In genomic region chr2:191114403-191114886, GRCh38 we compare ENCODE assay signal across 8 cellular contexts. TPM values are rescaled to one million over a fixed set of nuclear protein-coding genes. Genes with fewer than 3 reads are reported as not detected.
DNase-seq lines count a peak whose midpoint lies in the region; ATAC-seq and FAIRE-seq lines count a peak whose summit lies in the region.

No MANE protein-coding gene starts in this region.

- FAIRE-seq in frontal cortex (lab: Jason Lieb, UNC), result no peak

- peak; percentile 77 for ATAC-seq in HG02763 (IDR thresholded peaks at IDR 0.05; ENCODE audit: unreplicated experiment)

- DNase-seq in activated CD8-positive, alpha-beta memory T cell treated with anti-CD3 and anti-CD28 coated beads for 24 hours, result peak; percentile 80
- no peak for DNase-seq in activated CD8-positive, alpha-beta memory T cell treated with anti-CD3 and anti-CD28 coated beads, Interleukin-2, amount 50 U/mL, for 4 hours
- DNase-seq in OCI-M1 (lab: John Stamatoyannopoulos, UW) (peak; percentile 20), germinal center (ENCODE audit: low spot score) (peak; percentile 20), frontal cortex (ENCODE audit: low spot score in 2 of 2) (no peak), NCI-H82 treated with DMSO at 0.1 percent for 48 hours (lab: John Stamatoyannopoulos, UW; ENCODE audit: unreplicated experiment) (no peak), NCI-H2196 (lab: John Stamatoyannopoulos, UW; ENCODE audit: unreplicated experiment) (no peak)

RNA-seq across cellular contexts. Expression of gene STAT4, which starts 36.3 kb away (rescaled TPM):
- 5.3 TPM for total RNA-seq in frontal cortex

Comparison
In these comparisons a context has a peak if more than half of its experiments do, and no peak if none do; other contexts are left out.
1. DNase-seq: peak in activated CD8-positive, alpha-beta memory T cell treated with anti-CD3 and anti-CD28 coated beads for 24 hours (single experiment), OCI-M1 (single experiment) and germinal center (single experiment); none in activated CD8-positive, alpha-beta memory T cell treated with anti-CD3 and anti-CD28 coated beads, Interleukin-2, amount 50 U/mL, for 4 hours (single experiment), frontal cortex (0 of 2), NCI-H82 treated with DMSO at 0.1 percent for 48 hours (single experiment) and NCI-H2196 (single experiment).